Comparison of ENCODE assay signal across 1 cellular context in the genomic region with DNA sequence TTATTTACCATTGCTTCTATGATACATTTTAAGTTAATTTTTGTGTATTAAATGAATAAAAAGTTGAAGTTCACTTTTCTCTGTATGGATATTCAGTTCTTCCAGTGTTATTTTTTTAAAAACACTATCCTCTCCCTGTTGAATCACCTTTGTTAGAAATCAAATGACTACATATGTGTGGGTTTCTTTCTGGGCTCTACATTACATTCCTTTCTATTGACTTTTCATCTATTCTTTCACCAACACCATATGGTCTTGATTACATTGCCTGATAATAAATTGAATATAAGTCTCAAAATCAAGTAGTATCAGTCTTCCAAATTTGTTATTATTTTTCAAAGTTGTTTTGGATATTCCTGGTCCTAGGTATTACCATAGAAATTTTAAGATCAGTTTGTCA.
TF ChIP-seq lines count a peak whose summit lies in the region.

No MANE protein-coding gene starts in this region.

TF ChIP-seq in IMR-90, 13 proteins besides CTCF, POLR2A, EP300 and RAD21 (continued from another document):
- TF ChIP-seq FOS (IDR thresholded peaks at IDR 0.05; ENCODE audit: low read depth, low read length) = no peak
- TF ChIP-seq, protein P1, sequence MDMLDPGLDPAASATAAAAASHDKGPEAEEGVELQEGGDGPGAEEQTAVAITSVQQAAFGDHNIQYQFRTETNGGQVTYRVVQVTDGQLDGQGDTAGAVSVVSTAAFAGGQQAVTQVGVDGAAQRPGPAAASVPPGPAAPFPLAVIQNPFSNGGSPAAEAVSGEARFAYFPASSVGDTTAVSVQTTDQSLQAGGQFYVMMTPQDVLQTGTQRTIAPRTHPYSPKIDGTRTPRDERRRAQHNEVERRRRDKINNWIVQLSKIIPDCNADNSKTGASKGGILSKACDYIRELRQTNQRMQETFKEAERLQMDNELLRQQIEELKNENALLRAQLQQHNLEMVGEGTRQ (IDR thresholded peaks at IDR 0.05; ENCODE audit: low read depth, low read length) = no peak
- no peak for TF ChIP-seq MXI1 (IDR thresholded peaks at IDR 0.05; ENCODE audit: borderline replicate concordance, low read depth, low read length)
- TF ChIP-seq RFX5 (IDR thresholded peaks at IDR 0.05; ENCODE audit: low read depth, low read length) = no peak
- TF ChIP-seq RCOR1 (IDR thresholded peaks at IDR 0.05; ENCODE audit: insufficient replicate concordance, low read length) = no peak
- no peak for TF ChIP-seq CHD1 (IDR thresholded peaks at IDR 0.05; ENCODE audit: low read depth, low read length)
- TF ChIP-seq MAZ (IDR thresholded peaks at IDR 0.05; ENCODE audit: borderline replicate concordance, low read depth, low read length) = no peak
- no peak for TF ChIP-seq CEBPB (IDR thresholded peaks at IDR 0.05; ENCODE audit: low read depth, low read length)
- TF ChIP-seq, protein P2, sequence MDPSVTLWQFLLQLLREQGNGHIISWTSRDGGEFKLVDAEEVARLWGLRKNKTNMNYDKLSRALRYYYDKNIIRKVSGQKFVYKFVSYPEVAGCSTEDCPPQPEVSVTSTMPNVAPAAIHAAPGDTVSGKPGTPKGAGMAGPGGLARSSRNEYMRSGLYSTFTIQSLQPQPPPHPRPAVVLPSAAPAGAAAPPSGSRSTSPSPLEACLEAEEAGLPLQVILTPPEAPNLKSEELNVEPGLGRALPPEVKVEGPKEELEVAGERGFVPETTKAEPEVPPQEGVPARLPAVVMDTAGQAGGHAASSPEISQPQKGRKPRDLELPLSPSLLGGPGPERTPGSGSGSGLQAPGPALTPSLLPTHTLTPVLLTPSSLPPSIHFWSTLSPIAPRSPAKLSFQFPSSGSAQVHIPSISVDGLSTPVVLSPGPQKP (IDR thresholded peaks at IDR 0.05; ENCODE audit: borderline replicate concordance, low read depth, low read length) = no peak
- no peak for TF ChIP-seq SMC3 (IDR thresholded peaks at IDR 0.05; ENCODE audit: low read depth, low read length)
- no peak for TF ChIP-seq MAFK (IDR thresholded peaks at IDR 0.05; ENCODE audit: low read depth, low read length)
